ENCODE assay signal across 11 cellular contexts in the genomic region with DNA sequence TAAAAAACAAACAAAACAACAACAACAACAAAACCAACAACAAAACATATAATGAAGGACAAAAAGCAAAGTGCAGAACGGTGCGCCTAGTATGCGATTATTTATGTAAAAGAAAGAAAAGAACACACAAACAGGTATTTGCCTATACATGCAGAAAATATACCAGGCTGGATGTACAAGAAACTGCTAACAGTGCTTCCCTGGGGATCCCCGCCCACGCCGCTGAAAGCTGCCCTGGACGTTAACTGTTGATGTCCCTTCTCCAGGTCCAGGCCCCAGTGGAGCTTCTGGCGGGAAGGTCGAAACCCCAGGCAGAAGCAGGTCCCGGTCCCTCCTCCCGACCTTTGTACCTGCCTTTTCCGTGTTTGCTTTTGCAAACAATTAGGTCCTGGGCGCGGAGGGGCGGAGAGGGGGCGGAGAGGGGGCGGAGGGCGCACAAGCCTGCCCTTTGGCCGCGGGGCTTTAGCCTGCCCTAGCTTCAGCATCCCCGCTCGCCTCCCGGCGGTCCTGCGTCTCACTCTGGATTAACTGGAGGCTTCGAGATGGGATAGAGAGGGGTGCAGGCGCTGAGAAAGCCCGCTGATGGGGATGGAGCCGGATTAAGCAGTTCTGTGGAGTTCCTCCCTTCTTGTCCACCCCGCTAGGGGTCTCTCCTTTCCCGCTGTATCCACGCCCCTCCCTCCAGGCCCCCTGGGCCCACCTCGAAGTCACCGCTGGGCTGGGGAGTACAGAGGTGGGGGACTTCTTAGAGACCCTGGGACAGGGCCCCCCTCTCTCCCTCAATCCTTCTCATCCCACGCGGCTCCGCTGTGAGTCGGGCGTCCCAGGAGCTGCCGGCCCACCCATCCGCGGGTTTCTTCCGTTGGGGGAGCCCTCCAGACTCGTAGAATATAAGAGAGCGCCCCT. TPM values are rescaled to one million over a fixed set of nuclear protein-coding genes. Genes with fewer than 3 reads are reported as not detected.
DNase-seq lines count a peak whose midpoint lies in the region; ATAC-seq and TF ChIP-seq lines count a peak whose summit lies in the region.
"Had no signal": no experiment of that assay in that cellular context is flagged by ENCODE, and none has a peak within 500 bp of the region (broad histone marks: within the 10 kb centered on the region; RNA-seq: fewer than 3 reads in every experiment).

No MANE protein-coding gene starts in this region.

- no peaks in the 10 kb centered on the region for H3K27me3 ChIP-seq in breast epithelium
- no peaks in the 10 kb centered on the region for H3K27me3 ChIP-seq in body of pancreas

- TF ChIP-seq CTCF in breast epithelium (IDR thresholded peaks at IDR 0.05) (no peak), MCF 10A (IDR thresholded peaks at IDR 0.05; ENCODE audit: unreplicated experiment) (no peak), body of pancreas (IDR thresholded peaks at IDR 0.05) (peak in 1 of 7 experiments; percentile 6), type B pancreatic cell (conservative IDR thresholded peaks at IDR 0.05) (peak; percentile 50)

- POLR2A ChIA-PET in MCF 10A (lab: Yijun Ruan, JAX) = interaction anchor here (0.7 to 3.9 kb wide), 8 partner anchors 9 to 810 kb away, joined by 3 to 64 read pairs (median 8); partner anchors contain the start of genes AHCY, DYNLRB1 and ITCH

- H3K36me3 Mint-ChIP-seq in MCF 10A (ENCODE audit: insufficient read depth, unreplicated experiment) = peaks cover 3% of the 10 kb centered on the region
- H3K36me3 Mint-ChIP-seq in type B pancreatic cell = no peaks in the 10 kb centered on the region

- H3K4me3 Mint-ChIP-seq in MCF 10A (ENCODE audit: unreplicated experiment) (no peak overlapping the region), type B pancreatic cell (peak overlapping the region; percentile 74)

- no peaks in the 10 kb centered on the region for H3K9me3 ChIP-seq in breast epithelium
- no peaks in the 10 kb centered on the region for H3K9me3 ChIP-seq in body of pancreas
- H3K9me3 ChIP-seq: SK-N-SH had no signal

- CTCF ChIA-PET in MCF 10A (lab: Yijun Ruan, JAX) = interaction anchor here (0.6 to 5.7 kb wide), 49 partner anchors 9 to 870 kb away, joined by 3 to 58 read pairs (median 12); partner anchors contain the start of genes AHCY, DYNLRB1 and ITCH

- H3K4me3 ChIP-seq in breast epithelium (peak overlapping the region in 2 of 3 donors; percentile 35 to 38), body of pancreas (no peak overlapping the region)

- peaks cover 35% of the 10 kb centered on the region for H3K4me1 Mint-ChIP-seq in MCF 10A (ENCODE audit: insufficient read depth, unreplicated experiment)
- peaks cover 23% of the 10 kb centered on the region for H3K4me1 Mint-ChIP-seq in type B pancreatic cell (ENCODE audit: unreplicated experiment)

- no peaks in the 10 kb centered on the region for H3K4me1 ChIP-seq in breast epithelium
- H3K4me1 ChIP-seq in body of pancreas = peaks cover 24% of the 10 kb centered on the region

- H3K27me3 Mint-ChIP-seq in MCF 10A (ENCODE audit: insufficient read depth, unreplicated experiment) (no peaks in the 10 kb centered on the region), type B pancreatic cell (peaks cover 18% of the 10 kb centered on the region)

- DNase-seq in breast epithelium (ENCODE audit: low spot score in 2 of 2) (no peak), MCF 10A (ENCODE audit: unreplicated experiment) (no peak), body of pancreas (peak; percentile 62 to 80 (median 78)), left lobe of liver (ENCODE audit: low spot score) (peak; percentile 98), type B pancreatic cell (ENCODE audit: extremely low spot score, unreplicated experiment) (no peak), NCI-H446 (lab: John Stamatoyannopoulos, UW) (no peak), GF-D8 (lab: John Stamatoyannopoulos, UW) (no peak)
- DNase-seq: effector CD4-positive, alpha-beta T cell; SK-N-SH; stimulated activated CD4-positive, alpha-beta T cell treated with anti-CD3 and anti-CD28 coated beads, Interleukin-1b, Interleukin-23, amount 100 ng/mL, for 48 hours had no signal

- intact Hi-C loops in breast epithelium (cut with DNase I; ENCODE audit: low total_unique reads) = no loop called here
- intact Hi-C loops in MCF 10A (cut with micrococcal nuclease) = loop anchor here (1.0 to 5.0 kb wide), 7 partner anchors 51 to 457 kb away; partner anchors contain the start of gene ITCH
- intact Hi-C loops in body of pancreas (cut with DNase I) = no loop called here

- H3K36me3 ChIP-seq in breast epithelium (no peaks in the 10 kb centered on the region), body of pancreas (replicated peaks in 1 of 2; ENCODE audit: insufficient read depth in 1 of 2, low read depth in 2 of 2) (no peaks in the 10 kb centered on the region)

- TF ChIP-seq POLR2A in breast epithelium (IDR thresholded peaks at IDR 0.05) (no peak), body of pancreas (IDR thresholded peaks at IDR 0.05) (no peak)

- no TSS peak for BruUV-seq in MCF 10A (replicated peaks; lab: Mats Ljungman, UMichigan)

- no peak overlapping the region for H3K27ac Mint-ChIP-seq in MCF 10A (ENCODE audit: low read depth, unreplicated experiment)
- peak overlapping the region; percentile 57 for H3K27ac Mint-ChIP-seq in type B pancreatic cell

- ATAC-seq in body of pancreas (peak; percentile 44), left lobe of liver (peak; percentile 76), GM21515 (IDR thresholded peaks at IDR 0.05; ENCODE audit: unreplicated experiment) (no peak)

- H3K9me3 Mint-ChIP-seq in MCF 10A (ENCODE audit: unreplicated experiment) = no peaks in the 10 kb centered on the region
- H3K9me3 Mint-ChIP-seq in type B pancreatic cell = peaks cover 7% of the 10 kb centered on the region

- 7 to 8% methylated on average over 27 to 45 of the region's 45 CpGs for WGBS in body of pancreas, 2 donors

- H3K27ac ChIP-seq in breast epithelium (no peak overlapping the region), body of pancreas (peak overlapping the region in 1 of 4 donors; percentile 46)

RNA-seq across cellular contexts. Expression of gene AHCY, which starts 8.2 kb away (rescaled TPM):
- total RNA-seq in breast epithelium (100 to 1,000 TPM in 1 of 3 donors, 10 to 100 TPM in 2; 66.9 to 105 (median 88.4) TPM), MCF 10A (2022) (101 and 175 TPM in 2 replicates), body of pancreas (10 to 100 TPM; 73.2 to 85.4 TPM), left lobe of liver (115 TPM), type B pancreatic cell (ENCODE audit: low replicate concordance) (242 and 342 TPM in 2 replicates)

RNA-seq across cellular contexts. Expression of gene ITCH, which starts 51.7 kb away (rescaled TPM):
- total RNA-seq in breast epithelium (10 to 100 TPM; 56.6 to 72.3 (median 60.6) TPM), MCF 10A (2022) (57.3 and 68.3 TPM in 2 replicates), body of pancreas (10 to 100 TPM; 22.4 to 24.4 TPM), left lobe of liver (45.6 TPM), type B pancreatic cell (ENCODE audit: low replicate concordance) (77.2 and 86.4 TPM in 2 replicates)

Comparison
In these comparisons a context has a peak if more than half of its experiments do, and no peak if none do; other contexts are left out.
1. DNase-seq: peak in body of pancreas (4 of 4) and left lobe of liver (single experiment); none in breast epithelium (0 of 2), MCF 10A (single experiment), type B pancreatic cell (single experiment), NCI-H446 (0 of 2) and GF-D8 (single experiment).
2. H3K4me3 ChIP-seq: peak in breast epithelium (2 of 3); none in body of pancreas (0 of 2).